In genomic region chr15:51970981-51971352, GRCh38 we compare ENCODE assay signal across 8 cellular contexts. TPM values are rescaled to one million over a fixed set of nuclear protein-coding genes. Genes with fewer than 3 reads are reported as not detected.
DNase-seq lines count a peak whose midpoint lies in the region; ATAC-seq and TF ChIP-seq lines count a peak whose summit lies in the region.

No MANE protein-coding gene starts in this region.

- no peaks in the 10 kb centered on the region for H3K27me3 ChIP-seq in cardiac muscle cell
- no peaks in the 10 kb centered on the region for H3K27me3 ChIP-seq in brain microvascular endothelial cell (replicated peaks)

- TF ChIP-seq CTCF in cardiac muscle cell (IDR thresholded peaks at IDR 0.05; ENCODE audit: low read depth, low read length) = no peak
- no peak for TF ChIP-seq CTCF in brain microvascular endothelial cell (IDR thresholded peaks at IDR 0.05; ENCODE audit: low read depth, low read length, missing control alignments)

- no peak for DNase-seq in cardiac muscle cell (ENCODE audit: low read depth in 1 of 2, low spot score in 1 of 2)
- no peak for DNase-seq in left ventricle myocardium superior
- no peak for DNase-seq in brain microvascular endothelial cell
- DNase-seq in NOMO-1 treated with dmso at 0.1 percent for 144 hours (lab: John Stamatoyannopoulos, UW; ENCODE audit: unreplicated experiment) = no peak
- DNase-seq in LoVo (ENCODE audit: low spot score) = no peak
- DNase-seq in NCI-H82 (lab: John Stamatoyannopoulos, UW) = no peak

- in situ Hi-C loops in brain microvascular endothelial cell (cut with HindIII; ENCODE audit: low pct_ligation_motif_present, low sequenced_read_pairs) = no loop called here

- intact Hi-C loops in left ventricle myocardium superior (cut with micrococcal nuclease) = no loop called here

- H3K4me1 ChIP-seq in cardiac muscle cell (ENCODE audit: low read depth) (peaks cover 4% of the 10 kb centered on the region), mesodermal cell (ENCODE audit: control insufficient read depth, insufficient read depth, low read length, poor library complexity, severe bottlenecking) (no peaks in the 10 kb centered on the region)

- 0 to 1% methylated on average over 6 of the region's 6 CpGs for WGBS in mesodermal cell (ENCODE audit: insufficient coverage in 2 of 2), 2 experiments

- no peaks in the 10 kb centered on the region for H3K9me3 ChIP-seq in cardiac muscle cell (ENCODE audit: low read depth)
- peaks cover 4% of the 10 kb centered on the region for H3K9me3 ChIP-seq in mesodermal cell (ENCODE audit: control insufficient read depth, low read length)

- H3K36me3 ChIP-seq in cardiac muscle cell = no peaks in the 10 kb centered on the region
- H3K36me3 ChIP-seq in brain microvascular endothelial cell (replicated peaks) = peaks cover 2% of the 10 kb centered on the region
- peaks cover 12% of the 10 kb centered on the region for H3K36me3 ChIP-seq in mesodermal cell (ENCODE audit: control insufficient read depth, insufficient read depth, low read length)

- H3K4me3 ChIP-seq in cardiac muscle cell (peak overlapping the region; percentile 72), brain microvascular endothelial cell (ENCODE audit: low read depth, low read length) (peak overlapping the region; percentile 93), mesodermal cell (ENCODE audit: extremely low read depth, insufficient read depth, low read length, poor library complexity, severe bottlenecking) (peak overlapping the region; percentile 94)

- peak overlapping the region; percentile 86 for H3K27ac ChIP-seq in cardiac muscle cell
- H3K27ac ChIP-seq in brain microvascular endothelial cell = peak overlapping the region; percentile 91
- peak overlapping the region; percentile 81 for H3K27ac ChIP-seq in mesodermal cell (ENCODE audit: low read depth, low read length, severe bottlenecking)

- no peak for ATAC-seq in left ventricle myocardium superior
- ATAC-seq in HG03520 (IDR thresholded peaks at IDR 0.05; ENCODE audit: unreplicated experiment) = peak; percentile 10

RNA-seq across cellular contexts. Expression of gene LEO1, which starts 0.6 kb away (rescaled TPM):
- total RNA-seq in cardiac muscle cell (16.9 and 19.1 TPM in 2 replicates), left ventricle myocardium superior (9.0 TPM)
- 19.5 and 26.8 TPM in 2 replicates for polyA plus RNA-seq in cardiac muscle cell
- 26.8 TPM for polyA plus RNA-seq in mesodermal cell (2013, experiment 1 of 2)
- 30.6 TPM for polyA plus RNA-seq in mesodermal cell (2013, experiment 2 of 2)

RNA-seq across cellular contexts. Expression of gene MAPK6, which starts 48.1 kb away (rescaled TPM):
- 24.7 and 33.4 TPM in 2 replicates for total RNA-seq in cardiac muscle cell
- polyA plus RNA-seq in cardiac muscle cell = 14.1 and 18.4 TPM in 2 replicates
- total RNA-seq in left ventricle myocardium superior = 17.9 TPM
- 81.1 TPM for polyA plus RNA-seq in mesodermal cell (2013, experiment 1 of 2)
- 80.0 TPM for polyA plus RNA-seq in mesodermal cell (2013, experiment 2 of 2)
